In the genomic region with DNA sequence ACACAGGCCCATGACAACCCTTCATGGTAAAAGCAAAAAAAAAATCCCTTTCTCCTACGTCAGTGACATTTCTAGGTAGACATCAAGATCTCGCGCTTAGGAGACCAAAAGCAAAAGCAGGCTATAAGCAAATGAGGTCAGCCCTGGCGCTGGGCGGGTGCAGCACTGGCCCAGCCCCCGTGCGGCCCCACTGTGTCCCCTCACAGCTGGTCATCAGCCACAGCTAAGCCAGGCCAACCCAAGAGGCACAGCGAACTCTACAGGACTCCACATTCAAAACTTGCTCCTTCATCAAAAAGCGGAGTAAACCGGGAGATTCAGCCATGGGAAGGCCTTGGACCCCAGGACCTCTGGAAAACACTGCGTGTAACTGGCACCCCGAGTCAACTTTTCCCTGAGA, we compare ENCODE assay signal across 17 cellular contexts.
DNase-seq lines count a peak whose midpoint lies in the region; ATAC-seq, FAIRE-seq and TF ChIP-seq lines count a peak whose summit lies in the region.
"Had no signal": no experiment of that assay in that cellular context is flagged by ENCODE, and none has a peak within 500 bp of the region (broad histone marks: within the 10 kb centered on the region; RNA-seq: fewer than 3 reads in every experiment).

No MANE protein-coding gene starts in this region.

- H3K9me3 ChIP-seq in neuronal stem cell (replicated peaks in 1 of 2; ENCODE audit: control insufficient read depth in 2 of 2, insufficient read depth in 1 of 2, low read depth in 1 of 2, low read length in 2 of 2) = peaks cover 0 to 3% of the 10 kb centered on the region in 2 donors
- no peaks in the 10 kb centered on the region for H3K9me3 ChIP-seq in upper lobe of right lung

- H3K9me3 Mint-ChIP-seq in brain = peaks cover 0 to 90% (median 0%) of the 10 kb centered on the region in 5 experiments
- H3K9me3 Mint-ChIP-seq: CD4-positive, alpha-beta memory T cell; H9 had no signal

- H2BK5ac ChIP-seq in neuronal stem cell (ENCODE audit: low read length) = no peak overlapping the region

- no peak for FAIRE-seq in HTR-8/SVneo (lab: Jason Lieb, UNC)
- FAIRE-seq: GM12892, GM19239 had no signal

- no peaks in the 10 kb centered on the region for H3K27me3 Mint-ChIP-seq in brain

- H3K79me1 ChIP-seq in neuronal stem cell (ENCODE audit: low read depth, low read length) = no peaks in the 10 kb centered on the region

- H3K36me3 Mint-ChIP-seq in brain = peaks cover 12% of the 10 kb centered on the region
- H3K36me3 Mint-ChIP-seq: CD4-positive, alpha-beta memory T cell had no signal

- peak overlapping the region; percentile 58 for H3K18ac ChIP-seq in neuronal stem cell (ENCODE audit: low read length)

- H3K4ac ChIP-seq in neuronal stem cell (ENCODE audit: low read length) = no peak overlapping the region

- H3K4me3 Mint-ChIP-seq in brain = peak overlapping the region in 3 of 5 experiments; percentile 18 to 41 (median 38)
- H3K4me3 Mint-ChIP-seq: CD4-positive, alpha-beta memory T cell; H9 had no signal

- no peak overlapping the region for H2AK5ac ChIP-seq in neuronal stem cell (ENCODE audit: low read depth, low read length)

- H2BK12ac ChIP-seq in neuronal stem cell (ENCODE audit: low read length) = no peak overlapping the region

- WGBS in neuronal stem cell (ENCODE audit: extremely low coverage in 2 of 2, insufficient read length in 2 of 2, insufficient replicate concordance in 1 of 2), 2 donors = no CpG with 5 or more reads among the region's 12 CpGs

- no peak for ATAC-seq in upper lobe of right lung
- ATAC-seq in HG03135 (IDR thresholded peaks at IDR 0.05; ENCODE audit: unreplicated experiment) = no peak
- ATAC-seq in Right ventricle myocardium inferior = no peak
- ATAC-seq: HCT116 had no signal

- no peak overlapping the region for H4K8ac ChIP-seq in neuronal stem cell (ENCODE audit: low read depth, low read length)

- no peak overlapping the region for H3K23ac ChIP-seq in neuronal stem cell (ENCODE audit: low read depth, low read length, poor library complexity)

- no peak overlapping the region for H2AFZ ChIP-seq in neuronal stem cell (ENCODE audit: low read length)

- intact Hi-C loops in upper lobe of right lung (cut with DNase I) = no loop called here
- intact Hi-C loops in Right ventricle myocardium inferior (cut with DNase I) = no loop called here

- DNase-seq in H7 (peak; percentile 64), neuronal stem cell (ENCODE audit: low spot score) (no peak), upper lobe of right lung (peak; percentile 55), Right ventricle myocardium inferior (ENCODE audit: missing footprints) (no peak), HTR-8/SVneo (ENCODE audit: insufficient read length, low spot score) (no peak)
- DNase-seq in stimulated activated CD4-positive, alpha-beta T cell treated with anti-CD3 and anti-CD28 coated beads, Interleukin-2, amount 100 ng/mL, for 48 hours = no peak
- DNase-seq: C1 segment of cervical spinal cord; Calu3; CD4-positive, alpha-beta memory T cell; COR-L47; GF-D8; H9 had no signal

- no peak overlapping the region for H3K4me3 ChIP-seq in H7 (ENCODE audit: insufficient read depth, low read depth, low read length)
- H3K4me3 ChIP-seq in neuronal stem cell (ENCODE audit: low read length in 2 of 2) = no peak overlapping the region
- no peak overlapping the region for H3K4me3 ChIP-seq in upper lobe of right lung

- no peak overlapping the region for H3K4me2 ChIP-seq in neuronal stem cell (ENCODE audit: insufficient read depth, low read length, poor library complexity, severe bottlenecking)

- H3K14ac ChIP-seq in neuronal stem cell (ENCODE audit: low read length) = no peak overlapping the region

- H2BK120ac ChIP-seq in neuronal stem cell (ENCODE audit: low read depth, low read length) = no peak overlapping the region

- TF ChIP-seq CTCF in brain (conservative IDR thresholded peaks at IDR 0.05) (no peak), upper lobe of right lung (IDR thresholded peaks at IDR 0.05) (no peak)

- peaks cover 78% of the 10 kb centered on the region for H3K4me1 Mint-ChIP-seq in brain
- H3K4me1 Mint-ChIP-seq: CD4-positive, alpha-beta memory T cell had no signal

- no peaks in the 10 kb centered on the region for H3K27me3 ChIP-seq in H7 (ENCODE audit: control insufficient read depth, insufficient read depth, low read length)
- no peaks in the 10 kb centered on the region for H3K27me3 ChIP-seq in neuronal stem cell (ENCODE audit: control insufficient read depth in 3 of 3, insufficient read depth in 3 of 3, low read depth in 1 of 3, low read length in 3 of 3)
- H3K27me3 ChIP-seq in upper lobe of right lung = no peaks in the 10 kb centered on the region

- H3K36me3 ChIP-seq in H7 (replicated peaks; ENCODE audit: control insufficient read depth, insufficient read depth, low read length) = no peaks in the 10 kb centered on the region
- H3K36me3 ChIP-seq in neuronal stem cell (replicated peaks in 1 of 2; ENCODE audit: control insufficient read depth in 2 of 2, insufficient read depth in 2 of 2, low read length in 2 of 2) = no peaks in the 10 kb centered on the region
- H3K36me3 ChIP-seq in upper lobe of right lung = no peaks in the 10 kb centered on the region

- no peak overlapping the region for H3K9ac ChIP-seq in neuronal stem cell (ENCODE audit: low read depth, low read length, poor library complexity)

- H3K27ac ChIP-seq in neuronal stem cell (replicated peaks; ENCODE audit: low read length) = no peak overlapping the region
- H3K27ac ChIP-seq in upper lobe of right lung = no peak overlapping the region

- peak overlapping the region in 3 of 5 experiments; percentile 76 to 98 (median 95) for H3K27ac Mint-ChIP-seq in brain

- peak overlapping the region; percentile 49 for H4K91ac ChIP-seq in neuronal stem cell (ENCODE audit: low read depth, low read length, poor library complexity)

- H3K4me1 ChIP-seq in neuronal stem cell (ENCODE audit: control insufficient read depth in 2 of 2, insufficient read depth in 1 of 2, low read depth in 1 of 2, low read length in 2 of 2) (peaks cover 4 to 9% of the 10 kb centered on the region in 2 donors), upper lobe of right lung (no peaks in the 10 kb centered on the region)

- H2BK15ac ChIP-seq in neuronal stem cell (ENCODE audit: low read length) = no peak overlapping the region

Comparison
In these comparisons a context has a peak if more than half of its experiments do, and no peak if none do; other contexts are left out.
1. DNase-seq: peak in H7 (single experiment) and upper lobe of right lung (single experiment); none in neuronal stem cell (single experiment), stimulated activated CD4-positive, alpha-beta T cell treated with anti-CD3 and anti-CD28 coated beads, Interleukin-2, amount 100 ng/mL, for 48 hours (0 of 2), Right ventricle myocardium inferior (single experiment) and HTR-8/SVneo (single experiment).